1 cellular context compared by ENCODE assay signal in genomic region chr1:10728595-10729410, GRCh38.
TF ChIP-seq lines count a peak whose summit lies in the region.

No MANE protein-coding gene starts in this region.

TF ChIP-seq in HepG2, 621 proteins besides CTCF, POLR2A, EP300 and RAD21:
- TF ChIP-seq IKZF5 (CRISPR knock-in tag; IDR thresholded peaks at IDR 0.05), result no peak
- no peak for TF ChIP-seq MIER3 (CRISPR knock-in tag; IDR thresholded peaks at IDR 0.05; ENCODE audit: borderline replicate concordance)
- no peak for TF ChIP-seq AHDC1 (CRISPR knock-in tag; IDR thresholded peaks at IDR 0.05; ENCODE audit: borderline replicate concordance)
- no peak for TF ChIP-seq NR2C2 (CRISPR knock-in tag; IDR thresholded peaks at IDR 0.05; ENCODE audit: borderline replicate concordance)
- peak; percentile 76 for TF ChIP-seq HNRNPK (IDR thresholded peaks at IDR 0.05; ENCODE audit: low read depth, low read length, poor library complexity, severe bottlenecking)
